ENCODE assay signal across 1 cellular context in genomic region chr4:86038037-86038436, GRCh38.
TF ChIP-seq lines count a peak whose summit lies in the region.

No MANE protein-coding gene starts in this region.

TF ChIP-seq in SK-N-SH, 30 proteins besides CTCF, POLR2A, EP300 and RAD21 (continued from another document):
- TF ChIP-seq REST (IDR thresholded peaks at IDR 0.05; ENCODE audit: low read depth, low read length) = no peak
